ENCODE assay signal across 1 cellular context in the genomic region with DNA sequence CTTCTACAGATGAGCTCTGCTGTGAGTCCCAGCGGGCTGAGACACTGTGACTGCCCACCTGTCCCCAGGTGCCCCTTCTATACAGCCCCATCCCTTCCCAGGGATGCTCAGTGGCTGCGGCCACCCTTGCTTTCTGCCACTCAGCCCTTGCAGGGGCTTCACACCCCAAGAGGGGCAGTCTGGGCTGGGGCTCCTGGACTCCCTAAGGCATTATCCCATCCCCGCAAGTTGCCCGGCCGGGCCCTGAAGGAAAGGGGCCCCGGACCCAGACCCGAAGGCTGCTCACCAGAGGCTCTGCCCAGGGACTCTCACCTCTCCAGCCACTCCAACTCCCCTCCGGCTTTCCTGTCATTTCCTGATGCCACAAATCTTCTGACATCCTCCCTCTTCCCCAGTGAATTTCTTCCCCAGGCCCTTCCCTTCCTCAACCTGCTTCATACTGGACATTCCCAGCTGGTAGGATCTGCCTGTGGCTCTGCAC.
TF ChIP-seq lines count a peak whose summit lies in the region.

No MANE protein-coding gene starts in this region.

TF ChIP-seq in SK-N-SH, 30 proteins besides CTCF, POLR2A, EP300 and RAD21 (continued from another document):
- TF ChIP-seq, protein P1, sequence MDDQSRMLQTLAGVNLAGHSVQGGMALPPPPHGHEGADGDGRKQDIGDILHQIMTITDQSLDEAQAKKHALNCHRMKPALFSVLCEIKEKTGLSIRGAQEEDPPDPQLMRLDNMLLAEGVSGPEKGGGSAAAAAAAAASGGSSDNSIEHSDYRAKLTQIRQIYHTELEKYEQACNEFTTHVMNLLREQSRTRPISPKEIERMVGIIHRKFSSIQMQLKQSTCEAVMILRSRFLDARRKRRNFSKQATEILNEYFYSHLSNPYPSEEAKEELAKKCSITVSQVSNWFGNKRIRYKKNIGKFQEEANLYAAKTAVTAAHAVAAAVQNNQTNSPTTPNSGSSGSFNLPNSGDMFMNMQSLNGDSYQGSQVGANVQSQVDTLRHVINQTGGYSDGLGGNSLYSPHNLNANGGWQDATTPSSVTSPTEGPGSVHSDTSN (IDR thresholded peaks at IDR 0.05), result no peak
- TF ChIP-seq TEAD4 (IDR thresholded peaks at IDR 0.05; ENCODE audit: borderline replicate concordance, insufficient read depth) (no peak), NFIC (IDR thresholded peaks at IDR 0.05; ENCODE audit: borderline replicate concordance) (no peak), FOXJ3 (CRISPR knock-in tag; IDR thresholded peaks at IDR 0.05) (no peak), SMC3 (IDR thresholded peaks at IDR 0.05; ENCODE audit: low read depth, low read length) (no peak), IRF3 (IDR thresholded peaks at IDR 0.05; ENCODE audit: low read depth, low read length) (no peak), CHD2 (IDR thresholded peaks at IDR 0.05; ENCODE audit: low read length, partially characterized antibody) (no peak), POLR2AphosphoS5 (IDR thresholded peaks at IDR 0.05; ENCODE audit: low read depth, low read length) (no peak), TAF1 (IDR thresholded peaks at IDR 0.05; ENCODE audit: borderline replicate concordance, low read depth, low read length) (no peak)
